ENCODE assay signal across 8 cellular contexts in genomic region chr1:22142315-22143064, GRCh38.
DNase-seq lines count a peak whose midpoint lies in the region; ATAC-seq lines count a peak whose summit lies in the region.

No MANE protein-coding gene starts in this region.

- no peaks in the 10 kb centered on the region for H3K9me3 ChIP-seq in effector memory CD4-positive, alpha-beta T cell (ENCODE audit: control insufficient read depth, low read length)
- H3K9me3 ChIP-seq in mucosa of rectum (ENCODE audit: control insufficient read depth in 2 of 2, low read length in 2 of 2): no peaks in the 10 kb centered on the region

- H3K27ac ChIP-seq in effector memory CD4-positive, alpha-beta T cell (ENCODE audit: insufficient read depth, low read length, poor library complexity, severe bottlenecking): no peak overlapping the region
- no peak overlapping the region for H3K27ac ChIP-seq in mucosa of rectum (ENCODE audit: low read depth in 2 of 2, low read length in 2 of 2)

- peaks cover 7% of the 10 kb centered on the region for H3K4me1 ChIP-seq in effector memory CD4-positive, alpha-beta T cell (ENCODE audit: control insufficient read depth, insufficient read depth, low read length, poor library complexity, severe bottlenecking)
- peaks cover 11 to 14% of the 10 kb centered on the region in 2 donors for H3K4me1 ChIP-seq in mucosa of rectum (ENCODE audit: control insufficient read depth in 2 of 2, insufficient read depth in 2 of 2, low read length in 2 of 2)

- ATAC-seq in GM21515 (IDR thresholded peaks at IDR 0.05; ENCODE audit: unreplicated experiment): no peak

- H3K36me3 ChIP-seq in effector memory CD4-positive, alpha-beta T cell (ENCODE audit: control insufficient read depth, insufficient read depth, low read length): no peaks in the 10 kb centered on the region
- H3K36me3 ChIP-seq in mucosa of rectum (ENCODE audit: control insufficient read depth in 2 of 2, insufficient read depth in 2 of 2, low read length in 2 of 2): no peaks in the 10 kb centered on the region

- DNase-seq in DMS53 (lab: John Stamatoyannopoulos, UW): peak; percentile 80
- no peak for DNase-seq in DMS53 treated with DMSO at 0.1 percent for 48 hours (lab: John Stamatoyannopoulos, UW; ENCODE audit: unreplicated experiment)
- DNase-seq in NCI-H69 (lab: John Stamatoyannopoulos, UW): peak; percentile 64
- no peak for DNase-seq in effector memory CD4-positive, alpha-beta T cell
- DNase-seq in globus pallidus (ENCODE audit: low spot score): no peak
- no peak for DNase-seq in GDM1 (lab: John Stamatoyannopoulos, UW)

- peak overlapping the region; percentile 46 for H3K4me3 ChIP-seq in effector memory CD4-positive, alpha-beta T cell (ENCODE audit: insufficient read depth, low read depth, low read length, poor library complexity, severe bottlenecking)
- peak overlapping the region; percentile 48 to 50 for H3K4me3 ChIP-seq in mucosa of rectum (ENCODE audit: low read length in 2 of 2)

- peak overlapping the region in 1 of 2 donors; percentile 42 for H3K9ac ChIP-seq in mucosa of rectum (ENCODE audit: low read depth in 1 of 2, low read length in 2 of 2)

- H3K27me3 ChIP-seq in effector memory CD4-positive, alpha-beta T cell (replicated peaks; ENCODE audit: control insufficient read depth, insufficient read depth, low read length, poor library complexity, severe bottlenecking): peaks cover 25% of the 10 kb centered on the region
- peaks cover 28 to 35% of the 10 kb centered on the region in 2 donors for H3K27me3 ChIP-seq in mucosa of rectum (ENCODE audit: control insufficient read depth in 2 of 2, insufficient read depth in 2 of 2, low read length in 2 of 2)

Comparison
In these comparisons a context has a peak if more than half of its experiments do, and no peak if none do; other contexts are left out.
1. DNase-seq: peak in DMS53 (single experiment) and NCI-H69 (single experiment); none in DMS53 treated with DMSO at 0.1 percent for 48 hours (single experiment), effector memory CD4-positive, alpha-beta T cell (0 of 3), globus pallidus (single experiment) and GDM1 (single experiment).